Comparison of ENCODE assay signal across 7 cellular contexts in the genomic region with DNA sequence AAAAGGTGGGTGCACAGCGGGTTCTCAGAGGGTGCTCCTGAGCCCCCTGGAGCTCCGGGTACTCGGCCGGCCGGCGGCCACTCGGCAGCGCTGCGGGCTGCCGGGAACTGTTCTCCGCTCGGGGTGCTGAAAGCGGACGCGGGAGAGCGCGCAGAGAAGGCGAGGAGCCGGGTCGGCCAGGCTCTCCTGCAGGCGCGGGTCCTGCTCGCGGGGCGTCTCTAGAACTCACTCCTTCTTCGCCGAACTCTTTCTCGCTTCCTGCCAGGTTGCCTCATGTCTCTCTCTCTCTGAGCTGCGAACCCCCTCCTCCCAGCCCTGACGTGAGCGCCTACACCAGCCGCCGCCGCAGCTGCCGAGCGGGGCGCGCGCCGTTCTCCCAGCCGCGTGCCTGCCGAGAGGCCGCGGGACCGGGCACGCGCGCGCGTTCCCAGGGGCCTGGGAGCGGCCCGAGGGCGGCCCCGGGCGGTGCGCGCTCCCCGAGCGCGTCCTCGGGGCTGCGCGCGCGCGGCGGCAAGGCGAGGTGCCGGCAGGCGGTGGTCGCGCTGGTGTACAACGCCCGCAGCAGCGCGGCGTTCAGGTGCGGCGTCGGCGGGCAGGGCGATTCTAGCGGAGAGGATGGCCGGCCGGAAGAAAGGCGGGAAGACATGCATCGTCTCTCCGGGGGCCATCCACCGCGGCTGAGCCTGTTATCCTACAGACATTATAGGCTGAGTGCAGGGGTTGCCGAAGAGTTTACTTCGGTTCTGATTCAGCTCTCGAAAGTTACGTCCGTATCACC. TPM values are rescaled to one million over a fixed set of nuclear protein-coding genes. Genes with fewer than 3 reads are reported as not detected.
DNase-seq lines count a peak whose midpoint lies in the region; ATAC-seq and TF ChIP-seq lines count a peak whose summit lies in the region.

A gene with protein sequence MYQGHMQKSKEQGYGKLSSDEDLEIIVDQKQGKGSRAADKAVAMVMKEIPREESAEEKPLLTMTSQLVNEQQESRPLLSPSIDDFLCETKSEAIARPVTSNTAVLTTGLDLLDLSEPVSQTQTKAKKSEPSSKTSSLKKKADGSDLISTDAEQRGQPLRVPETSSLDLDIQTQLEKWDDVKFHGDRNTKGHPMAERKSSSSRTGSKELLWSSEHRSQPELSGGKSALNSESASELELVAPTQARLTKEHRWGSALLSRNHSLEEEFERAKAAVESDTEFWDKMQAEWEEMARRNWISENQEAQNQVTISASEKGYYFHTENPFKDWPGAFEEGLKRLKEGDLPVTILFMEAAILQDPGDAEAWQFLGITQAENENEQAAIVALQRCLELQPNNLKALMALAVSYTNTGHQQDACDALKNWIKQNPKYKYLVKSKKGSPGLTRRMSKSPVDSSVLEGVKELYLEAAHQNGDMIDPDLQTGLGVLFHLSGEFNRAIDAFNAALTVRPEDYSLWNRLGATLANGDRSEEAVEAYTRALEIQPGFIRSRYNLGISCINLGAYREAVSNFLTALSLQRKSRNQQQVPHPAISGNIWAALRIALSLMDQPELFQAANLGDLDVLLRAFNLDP (minus strand): TSS at position 260 of the 778 bp plus-strand sequence. CDS start 338 bp downstream, outside the sequence.

- TF ChIP-seq CTCF in GM13977 (IDR thresholded peaks at IDR 0.05; ENCODE audit: extremely low read depth, insufficient read depth, missing control alignments) = no peak
- TF ChIP-seq CTCF in MM.1S (IDR thresholded peaks at IDR 0.05; ENCODE audit: low read length) = no peak
- TF ChIP-seq CTCF in endothelial cell (IDR thresholded peaks at IDR 0.05; ENCODE audit: unreplicated experiment) = no peak
- TF ChIP-seq CTCF in thyroid gland (IDR thresholded peaks at IDR 0.05) = no peak

- 3 to 5% methylated on average over 27 to 41 of the region's 96 CpGs for WGBS in thyroid gland, 2 donors

- TF ChIP-seq POLR2A in thyroid gland (IDR thresholded peaks at IDR 0.05) = no peak

- no peaks in the 10 kb centered on the region for H3K9me3 Mint-ChIP-seq in endothelial cell (ENCODE audit: unreplicated experiment)

- no peaks in the 10 kb centered on the region for H4K20me1 ChIP-seq in MM.1S (ENCODE audit: insufficient read depth, low read length)

- H3K4me3 ChIP-seq in MM.1S (ENCODE audit: low read length) (peak within 1 kb of the TSS; percentile 54), thyroid gland (replicated peaks in 1 of 3) (no peak within 1 kb of the TSS)

- no peaks in the 10 kb centered on the region for H3K36me3 ChIP-seq in MM.1S (replicated peaks; ENCODE audit: insufficient read depth, low read length)
- H3K36me3 ChIP-seq in thyroid gland = no peaks in the 10 kb centered on the region

- H3K27me3 ChIP-seq in MM.1S (replicated peaks; ENCODE audit: insufficient read depth, low read length) (no peaks in the 10 kb centered on the region), thyroid gland (no peaks in the 10 kb centered on the region)

- peaks cover 5% of the 10 kb centered on the region; the same call in 1 of the 2 replicates for H3F3A ChIP-seq in MM.1S (ENCODE audit: insufficient read depth, low read length)

- H3K79me2 ChIP-seq in MM.1S (ENCODE audit: low read length) = no peaks in the 10 kb centered on the region

- ATAC-seq in T-helper 17 cell = no peak

- H2AFZ ChIP-seq in MM.1S (ENCODE audit: low read length) = peak within 1 kb of the TSS; percentile 19

- H3K4me1 Mint-ChIP-seq in T-helper 17 cell = peaks cover 3% of the 10 kb centered on the region
- H3K4me1 Mint-ChIP-seq in endothelial cell (ENCODE audit: unreplicated experiment) = peaks cover 15% of the 10 kb centered on the region

- H3K4me3 Mint-ChIP-seq in T-helper 17 cell (peak within 1 kb of the TSS; percentile 79), endothelial cell (ENCODE audit: unreplicated experiment) (peak within 1 kb of the TSS; percentile 95)

- H3K9me2 ChIP-seq in MM.1S (replicated peaks; ENCODE audit: insufficient read depth, low read length) = no peaks in the 10 kb centered on the region

- H3K36me3 Mint-ChIP-seq in T-helper 17 cell (ENCODE audit: low read depth) (no peaks in the 10 kb centered on the region), endothelial cell (ENCODE audit: low read depth, unreplicated experiment) (no peaks in the 10 kb centered on the region)

- in situ Hi-C loops in GM13977 (cut with MboI; ENCODE audit: low pct_unique_long_range_greater_than_20kb, low sequenced_read_pairs, unreplicated experiment) = no loop called here

- 0 out of 2 replicates have a peak within 1 kb of the TSS, but pooled peaks have one; percentile 0 for H3K9ac ChIP-seq in MM.1S (ENCODE audit: low read length)

- H3K4me1 ChIP-seq in MM.1S (ENCODE audit: low read length) = peaks cover 7% of the 10 kb centered on the region; the same call in 1 of the 2 replicates
- peaks cover 0 to 7% of the 10 kb centered on the region in 2 donors for H3K4me1 ChIP-seq in thyroid gland

- intact Hi-C loops in thyroid gland (cut with DNase I) = no loop called here

- H3K27ac Mint-ChIP-seq in T-helper 17 cell (no peak within 1 kb of the TSS), endothelial cell (ENCODE audit: unreplicated experiment) (peak within 1 kb of the TSS; percentile 33)

- H3K4me2 ChIP-seq in MM.1S (ENCODE audit: low read depth, low read length) = peak within 1 kb of the TSS; percentile 89

- DNase-seq in GM13977 (ENCODE audit: low spot score) (peak; percentile 78), HCEC 1CT (peak; percentile 42), MM.1S (peak; percentile 64), T-helper 17 cell (no peak), endothelial cell (ENCODE audit: low spot score) (peak; percentile 92), myocyte (ENCODE audit: low read depth) (peak; percentile 58), thyroid gland (peak; percentile 12 to 25)

- H3K27ac ChIP-seq in MM.1S (ENCODE audit: low read length) = peak within 1 kb of the TSS; percentile 11; the same call in 1 of the 2 replicates
- no peak within 1 kb of the TSS for H3K27ac ChIP-seq in thyroid gland

- H3K27me3 Mint-ChIP-seq in T-helper 17 cell = peaks cover 63% of the 10 kb centered on the region
- H3K27me3 Mint-ChIP-seq in endothelial cell (ENCODE audit: unreplicated experiment) = peaks cover 2% of the 10 kb centered on the region

- H3K9me3 ChIP-seq in MM.1S (replicated peaks; ENCODE audit: insufficient read depth, low read length) (no peaks in the 10 kb centered on the region), T-helper 17 cell (ENCODE audit: control insufficient read depth, low read length, poor library complexity, severe bottlenecking) (no peaks in the 10 kb centered on the region), thyroid gland (no peaks in the 10 kb centered on the region)

RNA-seq across cellular contexts. Expression of the gene that starts here (rescaled TPM):
- total RNA-seq in T-helper 17 cell = not detected
- 5.2 TPM for total RNA-seq in endothelial cell (ENCODE audit: unreplicated experiment)
- 0.42 and 0.53 TPM in 2 replicates for total RNA-seq in myocyte
- 0.05 TPM for polyA plus RNA-seq in myocyte (2012)
- total RNA-seq in thyroid gland = 1 to 10 TPM in 1 of 4 donors, under 1 TPM in 1, not detected in 2; 0.13 to 2.0 TPM

Comparison
In these comparisons a context has a peak if more than half of its experiments do, and no peak if none do; other contexts are left out.
1. Peak in DNase-seq in myocyte; RNA of the gene not detected or under 1 TPM.
2. DNase-seq: peak in GM13977 (single experiment), HCEC 1CT (single experiment), MM.1S (single experiment), endothelial cell (single experiment) and thyroid gland (2 of 2); none in T-helper 17 cell (0 of 3).